In the genomic region with DNA sequence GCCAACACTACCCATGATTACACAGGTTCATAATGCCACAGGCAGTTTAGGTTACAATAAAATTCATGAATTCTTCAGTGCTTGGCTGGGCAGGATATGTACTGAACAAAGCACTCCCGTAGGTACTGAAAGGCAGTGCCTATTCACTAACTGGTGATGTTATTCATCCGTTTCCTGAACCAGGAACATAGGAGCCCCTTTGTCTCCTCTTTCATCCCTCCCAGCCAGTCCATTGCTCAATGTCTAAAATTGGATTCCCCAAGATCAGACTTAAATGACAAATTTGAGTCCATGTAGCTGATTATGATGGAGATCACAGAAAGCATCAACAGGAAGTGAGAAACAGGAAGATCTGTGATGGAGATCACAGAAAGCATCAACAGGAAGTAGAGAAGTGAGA, we compare ENCODE assay signal across 25 cellular contexts.
"Had no signal": no experiment of that assay in that cellular context is flagged by ENCODE, and none has a peak within 500 bp of the region (broad histone marks: within the 10 kb centered on the region; RNA-seq: fewer than 3 reads in every experiment).

No MANE protein-coding gene starts in this region.

- H3K9me3 ChIP-seq: ascending aorta, Peyer's patch, SJSA1 had no signal

- H3K36me3 ChIP-seq: ascending aorta, Peyer's patch, SJSA1 had no signal

- H3K4me1 ChIP-seq: ascending aorta, Peyer's patch, SJSA1 had no signal

- H3K4me3 ChIP-seq: ascending aorta, K562, Peyer's patch, SJSA1 had no signal

- DNase-seq: activated CD4-positive, alpha-beta T cell treated with anti-CD3 and anti-CD28 coated beads for 48 hours; activated CD4-positive, alpha-beta T cell treated with anti-CD3 and anti-CD28 coated beads, Interleukin-2, amount 50 U/mL, for 4 hours; activated CD4-positive, CD25-positive, alpha-beta regulatory T cell treated with anti-CD3 and anti-CD28 coated beads, Interleukin-2, amount 50 U/mL, for 72 hours; activated CD8-positive, alpha-beta memory T cell treated with anti-CD3 and anti-CD28 coated beads, Interleukin-2, amount 10 ng/mL, durations not matched to agents 7 days and 5 days; activated effector memory CD4-positive, alpha-beta T cell treated with anti-CD3 and anti-CD28 coated beads, Interleukin-2, amount 50 U/mL, for 16 hours; activated naive CD4-positive, alpha-beta T cell treated with Interleukin-2 at 50 U/mL for 16 hours; activated naive CD8-positive, alpha-beta T cell treated with anti-CD3 and anti-CD28 coated beads, Interleukin-2, amount 50 U/mL, for 24 hours; activated T-cell treated with anti-CD3 and anti-CD28 coated beads, Interleukin-2, amount 50 U/mL, for 24 hours; amniotic stem cell; Kasumi-1; NCI-H1105 treated with DMSO at 0.1 percent for 48 hours; NCI-H1436 treated with DMSO at 0.1 percent for 48 hours; NCI-H187; NCI-H2107; NCI-H526; NCI-H82; Peyer's patch; SHP77; T-helper 17 cell; T-helper 9 cell had no signal

- ATAC-seq: activated CD8-positive, alpha-beta memory T cell treated with anti-CD3 and anti-CD28 coated beads, Interleukin-2, amount 10 ng/mL, durations not matched to agents 7 days and 5 days; activated naive CD4-positive, alpha-beta T cell treated with anti-CD3 and anti-CD28 coated beads, Interleukin-2, amount 50 U/mL, for 72 hours; activated naive CD8-positive, alpha-beta T cell treated with anti-CD3 and anti-CD28 coated beads, Interleukin-2, amount 50 U/mL, for 24 hours; K562; T-helper 17 cell; WTC11 had no signal

- H3K27me3 ChIP-seq: ascending aorta, Peyer's patch, SJSA1 had no signal
